Comparison of ENCODE assay signal across 8 cellular contexts in genomic region chr1:75785320-75785963, GRCh38. TPM values are rescaled to one million over a fixed set of nuclear protein-coding genes. Genes with fewer than 3 reads are reported as not detected.
DNase-seq lines count a peak whose midpoint lies in the region; ATAC-seq and TF ChIP-seq lines count a peak whose summit lies in the region.

No MANE protein-coding gene starts in this region.

- TF ChIP-seq CTCF in Peyer's patch (IDR thresholded peaks at IDR 0.05) (no peak), fibroblast of mammary gland (conservative IDR thresholded peaks at IDR 0.05; ENCODE audit: control insufficient read depth, insufficient read depth, low read depth, low read length) (no peak), progenitor cell of endocrine pancreas (IDR thresholded peaks at IDR 0.05; ENCODE audit: unreplicated experiment) (no peak)

- no peaks in the 10 kb centered on the region for H3K27me3 ChIP-seq in Peyer's patch

- H3K9me3 ChIP-seq in Peyer's patch = no peaks in the 10 kb centered on the region

- H3K27ac ChIP-seq in Peyer's patch = peak overlapping the region; percentile 79 to 86 (median 80)

- peak overlapping the region; percentile 46 for H3K27ac Mint-ChIP-seq in progenitor cell of endocrine pancreas

- H3K4me1 Mint-ChIP-seq in progenitor cell of endocrine pancreas (ENCODE audit: low read depth) = peaks cover 33% of the 10 kb centered on the region

- peaks cover 2% of the 10 kb centered on the region for H3K27me3 Mint-ChIP-seq in progenitor cell of endocrine pancreas

- H3K4me3 ChIP-seq in Peyer's patch (peak overlapping the region; percentile 55 to 71 (median 66)), fibroblast of mammary gland (ENCODE audit: control insufficient read depth, low read depth, low read length) (peak overlapping the region; percentile 99)

- ATAC-seq in GM18517 (IDR thresholded peaks at IDR 0.05; ENCODE audit: unreplicated experiment) (peak; percentile 25), HG02588 (IDR thresholded peaks at IDR 0.05; ENCODE audit: unreplicated experiment) (peak; percentile 7)

- H3K36me3 Mint-ChIP-seq in progenitor cell of endocrine pancreas (ENCODE audit: insufficient read depth) = peaks cover 7% of the 10 kb centered on the region

- peak overlapping the region; percentile 93 for H3K4me3 Mint-ChIP-seq in progenitor cell of endocrine pancreas (ENCODE audit: low read depth)

- peaks cover 0 to 2% (median 0%) of the 10 kb centered on the region in 3 donors for H3K36me3 ChIP-seq in Peyer's patch

- intact Hi-C loops in head of caudate nucleus (cut with DNase I) = no loop called here

- no peak for TF ChIP-seq POLR2A in Peyer's patch (IDR thresholded peaks at IDR 0.05)

- DNase-seq in Peyer's patch = no peak
- DNase-seq in fibroblast of mammary gland (ENCODE audit: low read depth) = no peak
- DNase-seq in progenitor cell of endocrine pancreas (ENCODE audit: low spot score, unreplicated experiment) = no peak
- no peak for DNase-seq in SW480 (ENCODE audit: low spot score)
- DNase-seq in 8988T = no peak
- no peak for DNase-seq in head of caudate nucleus

- H3K4me1 ChIP-seq in Peyer's patch = peaks cover 0 to 36% (median 12%) of the 10 kb centered on the region in 4 donors

- peaks cover 2% of the 10 kb centered on the region for H3K9me3 Mint-ChIP-seq in progenitor cell of endocrine pancreas (ENCODE audit: low read depth)

RNA-seq across cellular contexts. Expression of gene RABGGTB, which starts 0.6 kb away (rescaled TPM):
- total RNA-seq in Peyer's patch (10 to 100 TPM; 50.8 to 67.7 (median 61.7) TPM), progenitor cell of endocrine pancreas (86.4 and 98.5 TPM in 2 replicates)

RNA-seq across cellular contexts. Expression of gene MSH4, which starts 11.2 kb away (rescaled TPM):
- under 1 TPM in 1 of 4 donors, not detected in 3; 0.54 TPM for total RNA-seq in Peyer's patch
- 0.55 and 0.57 TPM in 2 replicates for total RNA-seq in progenitor cell of endocrine pancreas
